ENCODE assay signal across 19 cellular contexts in genomic region chr9:132228062-132228461, GRCh38.
DNase-seq lines count a peak whose midpoint lies in the region; ATAC-seq and TF ChIP-seq lines count a peak whose summit lies in the region.
"Had no signal": no experiment of that assay in that cellular context is flagged by ENCODE, and none has a peak within 500 bp of the region (broad histone marks: within the 10 kb centered on the region; RNA-seq: fewer than 3 reads in every experiment).

No MANE protein-coding gene starts in this region.

- DNase-seq in activated CD8-positive, alpha-beta T cell treated with anti-CD3 and anti-CD28 coated beads for 36 hours = peak; percentile 25
- no peak for DNase-seq in activated CD8-positive, alpha-beta T cell treated with anti-CD3 and anti-CD28 coated beads, Interleukin-2, amount 10 ng/mL, durations not matched to agents 7 days and 5 days
- peak in 1 of 7 experiments; percentile 32 for DNase-seq in CD8-positive, alpha-beta T cell
- DNase-seq in naive thymus-derived CD8-positive, alpha-beta T cell = peak in 1 of 10 donors; percentile 15
- DNase-seq in NAMALWA (ENCODE audit: low spot score) = no peak
- DNase-seq in activated T-helper 2 cell treated with anti-CD3 and anti-CD28 coated beads, Interferon-gamma antibody, Interleukin-2, Interleukin-4, amounts not matched to agents 10 μg/mL and 5 μg/mL and 100 μg/mL, durations not matched to agents 14 hours and 24 hours and 36 hours (ENCODE audit: low spot score) = no peak
- DNase-seq in effector memory CD8-positive, alpha-beta T cell = no peak
- DNase-seq: AML-193; CD8-positive, alpha-beta memory T cell; COR-L47; DMS 273 treated with DMSO at 0.1 percent for 48 hours; DMS53; DND-41; EL; GM23248; HCEC 1CT had no signal

- H3K27me3 ChIP-seq in CD8-positive, alpha-beta T cell (ENCODE audit: insufficient read depth, low read length) = no peaks in the 10 kb centered on the region

- CTCF ChIA-PET in activated CD8-positive, alpha-beta T cell treated with anti-CD3 and anti-CD28 coated beads for 36 hours (lab: Charles Lee) = no interaction called here
- CTCF ChIA-PET in activated CD8-positive, alpha-beta T cell treated with anti-CD3 and anti-CD28 coated beads, Interleukin-2, amount 10 ng/mL, durations not matched to agents 7 days and 5 days (lab: Charles Lee) = no interaction called here
- CTCF ChIA-PET in CD8-positive, alpha-beta T cell (lab: Charles Lee) = interaction anchor here (3.6 kb wide), 1 partner anchor 9 kb away, joined by 14 read pairs; no protein-coding TSS in a partner anchor

- H3K27ac ChIP-seq in CD8-positive, alpha-beta T cell (ENCODE audit: low read depth, low read length) = no peak overlapping the region
- H3K27ac ChIP-seq: 22Rv1, A549, GM23248 had no signal

- no peaks in the 10 kb centered on the region for H3K27me3 Mint-ChIP-seq in activated CD8-positive, alpha-beta T cell treated with anti-CD3 and anti-CD28 coated beads for 36 hours
- H3K27me3 Mint-ChIP-seq in activated CD8-positive, alpha-beta T cell treated with anti-CD3 and anti-CD28 coated beads, Interleukin-2, amount 10 ng/mL, durations not matched to agents 7 days and 5 days (ENCODE audit: low read depth) = no peaks in the 10 kb centered on the region
- peaks cover 2% of the 10 kb centered on the region for H3K27me3 Mint-ChIP-seq in CD8-positive, alpha-beta T cell (ENCODE audit: low read depth)
- peaks cover 0 to 5% (median 0%) of the 10 kb centered on the region in 5 donors for H3K27me3 Mint-ChIP-seq in naive thymus-derived CD8-positive, alpha-beta T cell
- H3K27me3 Mint-ChIP-seq in activated T-helper 2 cell treated with anti-CD3 and anti-CD28 coated beads, Interferon-gamma antibody, Interleukin-2, Interleukin-4, amounts not matched to agents 10 μg/mL and 5 μg/mL and 100 μg/mL, durations not matched to agents 14 hours and 24 hours and 36 hours (ENCODE audit: low read depth) = no peaks in the 10 kb centered on the region
- peaks cover 3 to 4% of the 10 kb centered on the region in 2 donors for H3K27me3 Mint-ChIP-seq in effector memory CD8-positive, alpha-beta T cell

- intact Hi-C loops in activated CD8-positive, alpha-beta T cell treated with anti-CD3 and anti-CD28 coated beads for 36 hours (cut with micrococcal nuclease) = no loop called here
- intact Hi-C loops in CD8-positive, alpha-beta T cell (cut with DNase I, micrococcal nuclease) = no loop called here
- intact Hi-C loops in activated T-helper 2 cell treated with anti-CD3 and anti-CD28 coated beads, Interferon-gamma antibody, Interleukin-2, Interleukin-4, amounts not matched to agents 10 μg/mL and 5 μg/mL and 100 μg/mL, durations not matched to agents 14 hours and 24 hours and 36 hours (cut with micrococcal nuclease) = no loop called here

- no peak overlapping the region for H3K4me3 Mint-ChIP-seq in activated CD8-positive, alpha-beta T cell treated with anti-CD3 and anti-CD28 coated beads for 36 hours
- H3K4me3 Mint-ChIP-seq in activated CD8-positive, alpha-beta T cell treated with anti-CD3 and anti-CD28 coated beads, Interleukin-2, amount 10 ng/mL, durations not matched to agents 7 days and 5 days = no peak overlapping the region
- H3K4me3 Mint-ChIP-seq in CD8-positive, alpha-beta T cell = no peak overlapping the region
- no peak overlapping the region for H3K4me3 Mint-ChIP-seq in naive thymus-derived CD8-positive, alpha-beta T cell
- H3K4me3 Mint-ChIP-seq in activated T-helper 2 cell treated with anti-CD3 and anti-CD28 coated beads, Interferon-gamma antibody, Interleukin-2, Interleukin-4, amounts not matched to agents 10 μg/mL and 5 μg/mL and 100 μg/mL, durations not matched to agents 14 hours and 24 hours and 36 hours (ENCODE audit: low read depth) = no peak overlapping the region
- H3K4me3 Mint-ChIP-seq in effector memory CD8-positive, alpha-beta T cell = no peak overlapping the region
- H3K4me3 Mint-ChIP-seq: CD8-positive, alpha-beta memory T cell had no signal

- peaks cover 4% of the 10 kb centered on the region for H3K4me1 ChIP-seq in CD8-positive, alpha-beta T cell (ENCODE audit: insufficient read depth, low read length)
- H3K4me1 ChIP-seq: A549 had no signal

- ATAC-seq in activated CD8-positive, alpha-beta T cell treated with anti-CD3 and anti-CD28 coated beads for 36 hours = peak; percentile 47
- no peak for ATAC-seq in activated CD8-positive, alpha-beta T cell treated with anti-CD3 and anti-CD28 coated beads, Interleukin-2, amount 10 ng/mL, durations not matched to agents 7 days and 5 days
- ATAC-seq in CD8-positive, alpha-beta T cell = peak; percentile 61
- ATAC-seq in naive thymus-derived CD8-positive, alpha-beta T cell = peak; percentile 56 to 77
- ATAC-seq in effector memory CD8-positive, alpha-beta T cell (replicated peaks) = no peak
- ATAC-seq: A549, GM12878 had no signal

- no peaks in the 10 kb centered on the region for H3K36me3 ChIP-seq in CD8-positive, alpha-beta T cell (ENCODE audit: insufficient read depth, low read length)

- no peak overlapping the region for H3K4me3 ChIP-seq in CD8-positive, alpha-beta T cell (ENCODE audit: low read depth, low read length)
- H3K4me3 ChIP-seq: A549, GM12878, GM23248 had no signal

- peaks cover 3% of the 10 kb centered on the region for H3K4me1 Mint-ChIP-seq in activated CD8-positive, alpha-beta T cell treated with anti-CD3 and anti-CD28 coated beads for 36 hours (ENCODE audit: low read depth)
- peaks cover 6% of the 10 kb centered on the region for H3K4me1 Mint-ChIP-seq in activated CD8-positive, alpha-beta T cell treated with anti-CD3 and anti-CD28 coated beads, Interleukin-2, amount 10 ng/mL, durations not matched to agents 7 days and 5 days (ENCODE audit: low read depth)
- H3K4me1 Mint-ChIP-seq in CD8-positive, alpha-beta T cell (ENCODE audit: low read depth) = peaks cover 2% of the 10 kb centered on the region
- H3K4me1 Mint-ChIP-seq in naive thymus-derived CD8-positive, alpha-beta T cell = peaks cover 0 to 12% (median 6%) of the 10 kb centered on the region in 4 donors
- H3K4me1 Mint-ChIP-seq in activated T-helper 2 cell treated with anti-CD3 and anti-CD28 coated beads, Interferon-gamma antibody, Interleukin-2, Interleukin-4, amounts not matched to agents 10 μg/mL and 5 μg/mL and 100 μg/mL, durations not matched to agents 14 hours and 24 hours and 36 hours (ENCODE audit: low read depth) = no peaks in the 10 kb centered on the region
- no peaks in the 10 kb centered on the region for H3K4me1 Mint-ChIP-seq in effector memory CD8-positive, alpha-beta T cell (ENCODE audit: low read depth in 2 of 2)
- H3K4me1 Mint-ChIP-seq: CD8-positive, alpha-beta memory T cell had no signal

- no peak for TF ChIP-seq CTCF in activated CD8-positive, alpha-beta T cell treated with anti-CD3 and anti-CD28 coated beads for 36 hours (IDR thresholded peaks at IDR 0.05)
- no peak for TF ChIP-seq CTCF in CD8-positive, alpha-beta T cell (IDR thresholded peaks at IDR 0.05)

- H3K27ac Mint-ChIP-seq in activated CD8-positive, alpha-beta T cell treated with anti-CD3 and anti-CD28 coated beads for 36 hours = no peak overlapping the region
- H3K27ac Mint-ChIP-seq in activated CD8-positive, alpha-beta T cell treated with anti-CD3 and anti-CD28 coated beads, Interleukin-2, amount 10 ng/mL, durations not matched to agents 7 days and 5 days = no peak overlapping the region
- H3K27ac Mint-ChIP-seq in CD8-positive, alpha-beta T cell = no peak overlapping the region
- H3K27ac Mint-ChIP-seq in naive thymus-derived CD8-positive, alpha-beta T cell = peak overlapping the region in 5 of 10 donors; percentile 33 to 87 (median 53)
- no peak overlapping the region for H3K27ac Mint-ChIP-seq in activated T-helper 2 cell treated with anti-CD3 and anti-CD28 coated beads, Interferon-gamma antibody, Interleukin-2, Interleukin-4, amounts not matched to agents 10 μg/mL and 5 μg/mL and 100 μg/mL, durations not matched to agents 14 hours and 24 hours and 36 hours
- no peak overlapping the region for H3K27ac Mint-ChIP-seq in effector memory CD8-positive, alpha-beta T cell

- no peaks in the 10 kb centered on the region for H3K9me3 Mint-ChIP-seq in activated CD8-positive, alpha-beta T cell treated with anti-CD3 and anti-CD28 coated beads for 36 hours
- H3K9me3 Mint-ChIP-seq in activated CD8-positive, alpha-beta T cell treated with anti-CD3 and anti-CD28 coated beads, Interleukin-2, amount 10 ng/mL, durations not matched to agents 7 days and 5 days (ENCODE audit: insufficient read depth) = no peaks in the 10 kb centered on the region
- no peaks in the 10 kb centered on the region for H3K9me3 Mint-ChIP-seq in CD8-positive, alpha-beta T cell
- H3K9me3 Mint-ChIP-seq in naive thymus-derived CD8-positive, alpha-beta T cell = no peaks in the 10 kb centered on the region
- no peaks in the 10 kb centered on the region for H3K9me3 Mint-ChIP-seq in activated T-helper 2 cell treated with anti-CD3 and anti-CD28 coated beads, Interferon-gamma antibody, Interleukin-2, Interleukin-4, amounts not matched to agents 10 μg/mL and 5 μg/mL and 100 μg/mL, durations not matched to agents 14 hours and 24 hours and 36 hours
- H3K9me3 Mint-ChIP-seq in effector memory CD8-positive, alpha-beta T cell = no peaks in the 10 kb centered on the region
- H3K9me3 Mint-ChIP-seq: CD8-positive, alpha-beta memory T cell had no signal

- POLR2A ChIA-PET in activated CD8-positive, alpha-beta T cell treated with anti-CD3 and anti-CD28 coated beads for 36 hours (lab: Charles Lee) = no interaction called here
- POLR2A ChIA-PET in activated CD8-positive, alpha-beta T cell treated with anti-CD3 and anti-CD28 coated beads, Interleukin-2, amount 10 ng/mL, durations not matched to agents 7 days and 5 days (lab: Charles Lee) = no interaction called here
- POLR2A ChIA-PET in CD8-positive, alpha-beta T cell (lab: Charles Lee) = no interaction called here
- POLR2A ChIA-PET in naive thymus-derived CD8-positive, alpha-beta T cell (lab: Charles Lee) = interaction anchor here (0.7 kb wide), 1 partner anchor 38 kb away, joined by 4 read pairs; no protein-coding TSS in a partner anchor

- no peaks in the 10 kb centered on the region for H3K36me3 Mint-ChIP-seq in activated CD8-positive, alpha-beta T cell treated with anti-CD3 and anti-CD28 coated beads for 36 hours (ENCODE audit: low read depth)
- no peaks in the 10 kb centered on the region for H3K36me3 Mint-ChIP-seq in activated CD8-positive, alpha-beta T cell treated with anti-CD3 and anti-CD28 coated beads, Interleukin-2, amount 10 ng/mL, durations not matched to agents 7 days and 5 days (ENCODE audit: low read depth)
- H3K36me3 Mint-ChIP-seq in CD8-positive, alpha-beta T cell = no peaks in the 10 kb centered on the region
- H3K36me3 Mint-ChIP-seq in naive thymus-derived CD8-positive, alpha-beta T cell = no peaks in the 10 kb centered on the region
- H3K36me3 Mint-ChIP-seq in activated T-helper 2 cell treated with anti-CD3 and anti-CD28 coated beads, Interferon-gamma antibody, Interleukin-2, Interleukin-4, amounts not matched to agents 10 μg/mL and 5 μg/mL and 100 μg/mL, durations not matched to agents 14 hours and 24 hours and 36 hours (ENCODE audit: low read depth) = no peaks in the 10 kb centered on the region
- H3K36me3 Mint-ChIP-seq in effector memory CD8-positive, alpha-beta T cell (ENCODE audit: insufficient read depth) = peaks cover 3% of the 10 kb centered on the region
- H3K36me3 Mint-ChIP-seq: CD8-positive, alpha-beta memory T cell had no signal

- H3K9me3 ChIP-seq in CD8-positive, alpha-beta T cell (ENCODE audit: low read length) = no peaks in the 10 kb centered on the region
- H3K9me3 ChIP-seq: A549 had no signal

Comparison
In these comparisons a context has a peak if more than half of its experiments do, and no peak if none do; other contexts are left out.
1. ATAC-seq: peak in activated CD8-positive, alpha-beta T cell treated with anti-CD3 and anti-CD28 coated beads for 36 hours (single experiment), CD8-positive, alpha-beta T cell (single experiment) and naive thymus-derived CD8-positive, alpha-beta T cell (2 of 2); none in activated CD8-positive, alpha-beta T cell treated with anti-CD3 and anti-CD28 coated beads, Interleukin-2, amount 10 ng/mL, durations not matched to agents 7 days and 5 days (single experiment) and effector memory CD8-positive, alpha-beta T cell (single experiment).